Comparison of ENCODE assay signal across 14 cellular contexts in the genomic region with DNA sequence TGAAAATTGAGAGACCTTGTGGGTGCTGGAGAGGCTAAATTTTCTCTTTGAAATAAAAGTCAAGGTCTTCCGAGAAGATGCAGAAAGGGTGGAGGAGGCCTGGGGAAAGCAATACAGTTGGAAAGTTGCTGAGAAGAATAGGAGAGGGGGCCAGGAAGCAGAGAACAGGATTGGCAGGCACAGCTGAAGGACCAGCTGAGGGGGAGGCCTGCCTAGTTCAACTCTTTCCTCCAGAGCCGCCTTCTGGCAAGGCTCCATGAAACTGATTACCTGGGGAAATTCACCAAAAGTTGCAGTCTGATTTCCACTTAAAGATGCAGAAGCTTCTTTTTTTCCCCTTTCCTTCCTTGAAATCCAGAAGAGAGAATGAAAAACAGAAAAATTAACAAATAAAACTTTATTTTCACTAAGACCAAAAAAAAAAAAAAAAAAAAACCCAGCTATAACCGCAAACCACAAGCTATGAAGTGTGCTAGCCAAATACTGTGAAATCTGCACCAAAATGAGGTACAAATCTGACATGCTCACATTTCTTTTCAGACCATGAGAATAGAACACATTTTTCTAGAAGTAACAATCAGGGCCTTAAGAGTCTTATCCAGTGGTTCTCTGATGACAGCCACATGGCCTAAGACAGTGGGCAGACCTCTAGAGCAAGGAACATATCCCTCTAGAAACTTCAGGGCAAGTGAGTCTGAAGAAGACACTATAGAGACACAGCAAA.
"Had no signal": no experiment of that assay in that cellular context is flagged by ENCODE, and none has a peak within 500 bp of the region (broad histone marks: within the 10 kb centered on the region; RNA-seq: fewer than 3 reads in every experiment).

No MANE protein-coding gene starts in this region.

- H3K4me1 ChIP-seq: testis had no signal

- DNase-seq: activated CD4-positive, alpha-beta T cell treated with anti-CD3 and anti-CD28 coated beads, Interleukin-2, amount 50 U/mL, for 48 hours; activated CD8-positive, alpha-beta memory T cell treated with anti-CD3 and anti-CD28 coated beads, Interleukin-2, amount 50 U/mL, for 4 hours; activated gamma-delta T cell treated with Interleukin-2 at 50 U/mL for 16 hours; activated T-cell treated with anti-CD3 and anti-CD28 coated beads, Interleukin-2, amount 50 U/mL, for 72 hours; foreskin melanocyte; mucosa of descending colon; natural killer cell; stimulated activated CD4-positive, alpha-beta T cell treated with anti-CD3 and anti-CD28 coated beads, Interleukin-2, amount 100 ng/mL, for 48 hours; testis had no signal

- ATAC-seq: activated CD4-positive, CD25-positive, alpha-beta regulatory T cell treated with anti-CD3 and anti-CD28 coated beads, Interleukin-2, amount 50 U/mL, for 24 hours; mucosa of descending colon; natural killer cell; sciatic nerve had no signal

- H3K36me3 ChIP-seq: cardiac muscle cell had no signal

- H3K27me3 ChIP-seq: cardiac muscle cell, testis had no signal

- H3K27ac Mint-ChIP-seq: activated T-cell treated with anti-CD3 and anti-CD28 coated beads, Interleukin-2, amount 50 U/mL, for 72 hours; natural killer cell; stimulated activated naive CD8-positive, alpha-beta T cell treated with anti-CD3 and anti-CD28 coated beads, Interleukin-15, Interleukin-2, amounts not matched to agents 100 ng/mL and 50 ng/mL, for 24 hours; T-helper 2 cell treated with Interferon-gamma antibody and Interleukin-4, amounts not matched to agents 5 μg/mL and 100 μg/mL, for 36 hours had no signal

- H3K9me3 ChIP-seq: mucosa of descending colon, testis had no signal

- H3K9me3 Mint-ChIP-seq: activated T-cell treated with anti-CD3 and anti-CD28 coated beads, Interleukin-2, amount 50 U/mL, for 72 hours; natural killer cell; stimulated activated naive CD8-positive, alpha-beta T cell treated with anti-CD3 and anti-CD28 coated beads, Interleukin-15, Interleukin-2, amounts not matched to agents 100 ng/mL and 50 ng/mL, for 24 hours; T-helper 2 cell treated with Interferon-gamma antibody and Interleukin-4, amounts not matched to agents 5 μg/mL and 100 μg/mL, for 36 hours had no signal

- H3K27ac ChIP-seq: cardiac muscle cell, testis had no signal

- H3K4me3 ChIP-seq: cardiac muscle cell, mucosa of descending colon, testis had no signal

- H3K36me3 Mint-ChIP-seq: natural killer cell had no signal

- H3K4me3 Mint-ChIP-seq: activated T-cell treated with anti-CD3 and anti-CD28 coated beads, Interleukin-2, amount 50 U/mL, for 72 hours; natural killer cell; stimulated activated naive CD8-positive, alpha-beta T cell treated with anti-CD3 and anti-CD28 coated beads, Interleukin-15, Interleukin-2, amounts not matched to agents 100 ng/mL and 50 ng/mL, for 24 hours; T-helper 2 cell treated with Interferon-gamma antibody and Interleukin-4, amounts not matched to agents 5 μg/mL and 100 μg/mL, for 36 hours had no signal
